8 cellular contexts compared by ENCODE assay signal in genomic region chr2:11830708-11831301, GRCh38.
DNase-seq lines count a peak whose midpoint lies in the region; ATAC-seq and TF ChIP-seq lines count a peak whose summit lies in the region.

No MANE protein-coding gene starts in this region.

- H3K9me3 ChIP-seq in CD4-positive, CD25-positive, alpha-beta regulatory T cell (ENCODE audit: control insufficient read depth in 2 of 2, low read length in 2 of 2), result peaks cover 5 to 8% of the 10 kb centered on the region in 2 experiments
- no peaks in the 10 kb centered on the region for H3K9me3 ChIP-seq in OCI-LY1 (ENCODE audit: low read length)
- no peaks in the 10 kb centered on the region for H3K9me3 ChIP-seq in endodermal cell (ENCODE audit: control insufficient read depth, low read length)
- H3K9me3 ChIP-seq in parathyroid adenoma (ENCODE audit: control insufficient read depth, low read length), result no peaks in the 10 kb centered on the region

- no peak for DNase-seq in CD4-positive, CD25-positive, alpha-beta regulatory T cell
- DNase-seq in endodermal cell (no peak), C1 segment of cervical spinal cord (lab: John Stamatoyannopoulos, UW) (no peak), AG08395 (ENCODE audit: low spot score) (no peak)

- H3K79me2 ChIP-seq in OCI-LY1 (ENCODE audit: insufficient read depth, low read length), result peaks cover 20% of the 10 kb centered on the region
- no peaks in the 10 kb centered on the region for H3K79me2 ChIP-seq in parathyroid adenoma

- H4K20me1 ChIP-seq in OCI-LY1 (ENCODE audit: insufficient read depth, low read length), result no peaks in the 10 kb centered on the region

- TF ChIP-seq CTCF in OCI-LY1 (IDR thresholded peaks at IDR 0.05; ENCODE audit: low read length) (no peak), endodermal cell (conservative IDR thresholded peaks at IDR 0.05) (no peak), parathyroid adenoma (IDR thresholded peaks at IDR 0.05) (no peak)

- peak overlapping the region in 1 of 3 donors; percentile 82 for H3K27ac Mint-ChIP-seq in CD4-positive, CD25-positive, alpha-beta regulatory T cell
- H3K27ac Mint-ChIP-seq in endodermal cell, result peak overlapping the region; percentile 95

- no peak overlapping the region for H2AFZ ChIP-seq in OCI-LY1 (ENCODE audit: low read length)
- H2AFZ ChIP-seq in parathyroid adenoma, result peak overlapping the region; percentile 87

- H3K36me3 ChIP-seq in CD4-positive, CD25-positive, alpha-beta regulatory T cell (ENCODE audit: control insufficient read depth, insufficient read depth, low read length), result peaks cover 22% of the 10 kb centered on the region
- H3K36me3 ChIP-seq in OCI-LY1 (ENCODE audit: insufficient read depth, low read length) (peaks cover 36% of the 10 kb centered on the region), endodermal cell (ENCODE audit: control insufficient read depth, insufficient read depth, low read length) (no peaks in the 10 kb centered on the region), parathyroid adenoma (ENCODE audit: control insufficient read depth, insufficient read depth, low read length) (no peaks in the 10 kb centered on the region)

- H3K9ac ChIP-seq in OCI-LY1 (ENCODE audit: low read length) (peak overlapping the region; percentile 96), endodermal cell (ENCODE audit: extremely low read depth, low read length, poor library complexity, severe bottlenecking) (no peak overlapping the region), parathyroid adenoma (no peak overlapping the region)

- H3F3A ChIP-seq in OCI-LY1 (ENCODE audit: insufficient read depth, low read length), result no peaks in the 10 kb centered on the region

- peak overlapping the region; percentile 72 to 86 (median 84) for H3K4me3 Mint-ChIP-seq in CD4-positive, CD25-positive, alpha-beta regulatory T cell
- H3K4me3 Mint-ChIP-seq in endodermal cell, result no peak overlapping the region

- H3K4me2 ChIP-seq in OCI-LY1 (ENCODE audit: low read length) (peak overlapping the region; percentile 95), parathyroid adenoma (ENCODE audit: low read length) (peak overlapping the region; percentile 60)

- no peak for ATAC-seq in CD4-positive, CD25-positive, alpha-beta regulatory T cell (ENCODE audit: low read depth in 2 of 2)
- no peak for ATAC-seq in HG02970 (IDR thresholded peaks at IDR 0.05; ENCODE audit: low FRiP score, unreplicated experiment)
- ATAC-seq in GM21825 (IDR thresholded peaks at IDR 0.05; ENCODE audit: unreplicated experiment), result no peak

- H3K9me3 Mint-ChIP-seq in CD4-positive, CD25-positive, alpha-beta regulatory T cell, result peaks cover 0 to 19% (median 4%) of the 10 kb centered on the region in 7 donors
- H3K9me3 Mint-ChIP-seq in endodermal cell, result peaks cover 5% of the 10 kb centered on the region

- peaks cover 15% of the 10 kb centered on the region for H3K36me3 Mint-ChIP-seq in CD4-positive, CD25-positive, alpha-beta regulatory T cell
- peaks cover 3% of the 10 kb centered on the region for H3K36me3 Mint-ChIP-seq in endodermal cell (ENCODE audit: low read depth)

- peak overlapping the region; percentile 82 for H3K4me3 ChIP-seq in CD4-positive, CD25-positive, alpha-beta regulatory T cell (ENCODE audit: low read depth, low read length)
- H3K4me3 ChIP-seq in OCI-LY1 (ENCODE audit: low read depth, low read length, poor library complexity, severe bottlenecking), result peak overlapping the region; percentile 58
- H3K4me3 ChIP-seq in endodermal cell (ENCODE audit: low read length), result no peak overlapping the region
- peak overlapping the region; percentile 41 for H3K4me3 ChIP-seq in parathyroid adenoma (ENCODE audit: low read depth, low read length)

- 82 to 83% methylated on average over 3 of the region's 7 CpGs for WGBS in endodermal cell (ENCODE audit: insufficient coverage in 1 of 2, insufficient read length in 1 of 2), 2 experiments

- peaks cover 5% of the 10 kb centered on the region for H3K27me3 ChIP-seq in CD4-positive, CD25-positive, alpha-beta regulatory T cell (ENCODE audit: control insufficient read depth, insufficient read depth, low read length)
- H3K27me3 ChIP-seq in OCI-LY1 (ENCODE audit: insufficient read depth, low read length) (no peaks in the 10 kb centered on the region), endodermal cell (ENCODE audit: control insufficient read depth, insufficient read depth, low read length, poor library complexity, severe bottlenecking) (no peaks in the 10 kb centered on the region), parathyroid adenoma (ENCODE audit: control insufficient read depth, insufficient read depth, low read length) (no peaks in the 10 kb centered on the region)

- H3K4me1 Mint-ChIP-seq in CD4-positive, CD25-positive, alpha-beta regulatory T cell, result peaks cover 13 to 36% (median 15%) of the 10 kb centered on the region in 4 donors
- peaks cover 16% of the 10 kb centered on the region for H3K4me1 Mint-ChIP-seq in endodermal cell

- H3K27me3 Mint-ChIP-seq in CD4-positive, CD25-positive, alpha-beta regulatory T cell, result peaks cover 24% of the 10 kb centered on the region
- no peaks in the 10 kb centered on the region for H3K27me3 Mint-ChIP-seq in endodermal cell (ENCODE audit: insufficient read depth)

- H3K27ac ChIP-seq in CD4-positive, CD25-positive, alpha-beta regulatory T cell (ENCODE audit: insufficient read depth, low read length, poor library complexity, severe bottlenecking), result no peak overlapping the region
- H3K27ac ChIP-seq in OCI-LY1 (ENCODE audit: low read depth, low read length, poor library complexity, severe bottlenecking) (peak overlapping the region; percentile 99), endodermal cell (ENCODE audit: low read depth, low read length) (peak overlapping the region; percentile 79), parathyroid adenoma (peak overlapping the region; percentile 90)

- H3K9me2 ChIP-seq in OCI-LY1 (ENCODE audit: low read depth, low read length), result no peaks in the 10 kb centered on the region

- H3K4me1 ChIP-seq in CD4-positive, CD25-positive, alpha-beta regulatory T cell (ENCODE audit: control insufficient read depth, insufficient read depth, low read length, poor library complexity, severe bottlenecking), result peaks cover 20% of the 10 kb centered on the region
- peaks cover 94% of the 10 kb centered on the region for H3K4me1 ChIP-seq in OCI-LY1 (ENCODE audit: insufficient read depth, low read length, severe bottlenecking)
- H3K4me1 ChIP-seq in endodermal cell (ENCODE audit: control insufficient read depth, insufficient read depth, low read length), result peaks cover 6% of the 10 kb centered on the region
- H3K4me1 ChIP-seq in parathyroid adenoma, result peaks cover 20% of the 10 kb centered on the region
